In the genomic region with DNA sequence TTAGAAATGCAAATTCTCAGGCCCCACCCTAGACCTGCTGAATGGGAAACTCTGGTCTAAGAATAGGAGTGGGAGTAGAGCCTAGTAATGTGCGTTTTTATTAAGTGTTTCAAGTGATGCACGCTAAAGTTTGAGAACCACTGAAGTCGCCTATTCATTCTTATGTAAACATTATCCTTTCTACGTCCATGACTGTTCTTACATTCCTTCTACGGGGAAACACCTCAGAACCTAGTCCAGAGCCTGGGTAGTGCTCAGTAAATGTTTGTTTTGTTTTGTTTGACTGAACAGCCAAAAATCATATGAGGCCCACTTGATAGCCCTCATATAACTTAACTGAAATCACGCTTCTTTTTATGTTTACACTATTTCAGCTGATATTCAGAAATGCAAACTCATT, we compare ENCODE assay signal across 20 cellular contexts. TPM values are rescaled to one million over a fixed set of nuclear protein-coding genes. Genes with fewer than 3 reads are reported as not detected.
DNase-seq lines count a peak whose midpoint lies in the region; ATAC-seq and TF ChIP-seq lines count a peak whose summit lies in the region.
"Had no signal": no experiment of that assay in that cellular context is flagged by ENCODE, and none has a peak within 500 bp of the region (broad histone marks: within the 10 kb centered on the region; RNA-seq: fewer than 3 reads in every experiment).

No MANE protein-coding gene starts in this region.

- 40 to 52% methylated on average over 6 of the region's 6 CpGs for WGBS in thyroid gland, 2 donors

- H3K36me3 Mint-ChIP-seq in CD8-positive, alpha-beta memory T cell, result peaks cover 0 to 1% (median 0%) of the 10 kb centered on the region in 3 donors
- H3K36me3 Mint-ChIP-seq: CD4-positive, CD25-positive, alpha-beta regulatory T cell; IgD-negative memory B cell had no signal

- no peaks in the 10 kb centered on the region for H3K27me3 ChIP-seq in left lung
- no peaks in the 10 kb centered on the region for H3K27me3 ChIP-seq in thyroid gland
- no peaks in the 10 kb centered on the region for H3K27me3 ChIP-seq in CD8-positive, alpha-beta memory T cell (ENCODE audit: insufficient read depth, low read length, poor library complexity, severe bottlenecking)
- H3K27me3 ChIP-seq: BE2C had no signal

- H3K4me1 ChIP-seq in left lung (no peaks in the 10 kb centered on the region), thyroid gland (peaks cover 0 to 10% of the 10 kb centered on the region in 2 donors)
- H3K4me1 ChIP-seq in CD8-positive, alpha-beta memory T cell (ENCODE audit: insufficient read depth, low read length), result no peaks in the 10 kb centered on the region

- intact Hi-C loops in left lung (cut with DNase I) (no loop called here), thyroid gland (cut with DNase I) (no loop called here)

- H3K9me3 ChIP-seq in left lung (no peaks in the 10 kb centered on the region), thyroid gland (no peaks in the 10 kb centered on the region)
- H3K9me3 ChIP-seq in CD8-positive, alpha-beta memory T cell (ENCODE audit: low read length), result no peaks in the 10 kb centered on the region
- H3K9me3 ChIP-seq: BE2C had no signal

- TF ChIP-seq POLR2A in thyroid gland (IDR thresholded peaks at IDR 0.05), result no peak

- no peak overlapping the region for H3K4me3 Mint-ChIP-seq in CD8-positive, alpha-beta memory T cell
- H3K4me3 Mint-ChIP-seq: CD4-positive, CD25-positive, alpha-beta regulatory T cell; HFFc6; IgD-negative memory B cell had no signal

- TF ChIP-seq CTCF in epithelial cell of esophagus (IDR thresholded peaks at IDR 0.05; ENCODE audit: insufficient read depth, low read depth, low read length, missing control alignments) (no peak), left lung (IDR thresholded peaks at IDR 0.05) (no peak), thyroid gland (IDR thresholded peaks at IDR 0.05) (no peak)

- H3K36me3 ChIP-seq in left lung (no peaks in the 10 kb centered on the region), thyroid gland (peaks cover 0 to 6% of the 10 kb centered on the region in 2 donors)
- H3K36me3 ChIP-seq in CD8-positive, alpha-beta memory T cell (ENCODE audit: insufficient read depth, low read length), result no peaks in the 10 kb centered on the region

- H3K9me3 Mint-ChIP-seq in CD8-positive, alpha-beta memory T cell, result no peaks in the 10 kb centered on the region
- H3K9me3 Mint-ChIP-seq: CD4-positive, CD25-positive, alpha-beta regulatory T cell; HFFc6 had no signal

- H3K4me1 Mint-ChIP-seq in CD8-positive, alpha-beta memory T cell, result no peaks in the 10 kb centered on the region
- H3K4me1 Mint-ChIP-seq: CD4-positive, CD25-positive, alpha-beta regulatory T cell; IgD-negative memory B cell had no signal

- H3K4me3 ChIP-seq in epithelial cell of esophagus (ENCODE audit: low read length), result no peak overlapping the region
- H3K4me3 ChIP-seq in left lung, result no peak overlapping the region
- no peak overlapping the region for H3K4me3 ChIP-seq in thyroid gland (replicated peaks in 1 of 3)
- H3K4me3 ChIP-seq in CD8-positive, alpha-beta memory T cell (ENCODE audit: low read length), result no peak overlapping the region

- ATAC-seq in left lung (peak; percentile 96), HG03135 (IDR thresholded peaks at IDR 0.05; ENCODE audit: unreplicated experiment) (no peak)
- ATAC-seq: HCT116, HepG2 had no signal

- CTCF ChIA-PET in CD8-positive, alpha-beta memory T cell (lab: Charles Lee), result no interaction called here

- DNase-seq in DMS79 treated with DMSO at 0.1 percent for 48 hours (lab: John Stamatoyannopoulos, UW) (peak; percentile 54), epithelial cell of esophagus (ENCODE audit: low read depth) (peak; percentile 38), left lung (no peak), thyroid gland (no peak)
- DNase-seq in CD8-positive, alpha-beta memory T cell, result no peak
- no peak for DNase-seq in stimulated activated naive CD4-positive, alpha-beta T cell (lab: John Stamatoyannopoulos, UW)
- DNase-seq: ACHN; BE2C; C1 segment of cervical spinal cord; Calu3; CD4-positive, CD25-positive, alpha-beta regulatory T cell; GF-D8; GOT3; H7; HFFc6; KBM-7 had no signal

- POLR2A ChIA-PET in CD8-positive, alpha-beta memory T cell (lab: Charles Lee), result no interaction called here

- H3K27ac ChIP-seq in left lung (no peak overlapping the region), thyroid gland (peak overlapping the region in 2 of 3 donors; percentile 48 to 50)
- H3K27ac ChIP-seq in CD8-positive, alpha-beta memory T cell (ENCODE audit: low read depth, low read length), result no peak overlapping the region

- H3K27ac Mint-ChIP-seq in CD8-positive, alpha-beta memory T cell, result no peak overlapping the region
- H3K27ac Mint-ChIP-seq: CD4-positive, CD25-positive, alpha-beta regulatory T cell; HFFc6; IgD-negative memory B cell had no signal

- peaks cover 4 to 8% of the 10 kb centered on the region in 2 donors for H3K27me3 Mint-ChIP-seq in CD8-positive, alpha-beta memory T cell
- H3K27me3 Mint-ChIP-seq: CD4-positive, CD25-positive, alpha-beta regulatory T cell had no signal

RNA-seq across cellular contexts. Expression of a gene that starts 29.8 kb away (rescaled TPM):
- total RNA-seq in left lung (under 1 TPM in 1 of 2 donors, not detected in 1; 0.21 TPM), thyroid gland (not detected)
- not detected for total RNA-seq in CD8-positive, alpha-beta memory T cell
- not detected for polyA plus RNA-seq in CD8-positive, alpha-beta memory T cell
- total RNA-seq: Calu3; CD4-positive, CD25-positive, alpha-beta regulatory T cell; H7; HepG2; HFFc6 had no signal
- polyA plus RNA-seq: CD4-positive, CD25-positive, alpha-beta regulatory T cell; IgD-negative memory B cell had no signal

Comparison
In these comparisons a context has a peak if more than half of its experiments do, and no peak if none do; other contexts are left out.
1. DNase-seq: peak in DMS79 treated with DMSO at 0.1 percent for 48 hours (single experiment) and epithelial cell of esophagus (single experiment); none in left lung (0 of 2), thyroid gland (0 of 2), CD8-positive, alpha-beta memory T cell (0 of 5) and stimulated activated naive CD4-positive, alpha-beta T cell (0 of 6).
2. H3K27ac ChIP-seq: peak in thyroid gland (2 of 3); none in left lung (0 of 2) and CD8-positive, alpha-beta memory T cell (single experiment).